21 cellular contexts compared by ENCODE assay signal in the genomic region with DNA sequence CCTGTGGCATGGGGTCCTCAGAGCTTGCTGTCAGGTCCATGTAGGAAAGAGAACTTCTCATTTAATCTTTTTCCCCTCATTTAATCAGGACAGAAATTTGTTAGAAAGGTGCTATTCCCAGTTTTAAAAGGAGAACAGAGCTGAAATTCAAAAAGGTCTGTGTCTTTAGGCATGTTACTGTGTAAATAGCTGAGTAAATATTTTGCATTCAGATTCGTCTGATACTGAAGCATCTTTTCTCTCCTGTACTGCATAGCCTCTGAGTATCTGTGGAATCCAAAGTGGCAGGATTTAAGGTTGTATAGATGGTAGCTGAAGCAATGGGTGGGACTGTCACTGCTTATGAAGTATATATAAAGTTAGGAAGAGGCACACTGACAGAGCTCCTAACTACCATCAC.
"Had no signal": no experiment of that assay in that cellular context is flagged by ENCODE, and none has a peak within 500 bp of the region (broad histone marks: within the 10 kb centered on the region; RNA-seq: fewer than 3 reads in every experiment).

No MANE protein-coding gene starts in this region.

- H3K4me1 ChIP-seq: SJSA1 had no signal

- DNase-seq: KBM-7, MG63, NCI-H1092, NCI-H1105 treated with DMSO at 0.1 percent for 48 hours, NCI-H1436, NCI-H187, NCI-H2029, NCI-H2081 treated with DMSO at 0.1 percent for 48 hours, NCI-H2171, NCI-H226, NCI-H446, NCI-H510A, NCI-H524 treated with DMSO at 0.1 percent for 48 hours, NCI-H69, NCI-H774, Right ventricle myocardium superior, RPMI8226, SIG-M5 had no signal

- H3K36me3 ChIP-seq: MG63, SJSA1 had no signal

- H3K4me3 ChIP-seq: MG63, SJSA1, SK-N-MC had no signal

- H3K9me3 ChIP-seq: MG63, SJSA1 had no signal

- H3K27me3 ChIP-seq: MG63, SJSA1 had no signal

- H3K27ac ChIP-seq: HL-60, SJSA1, SK-N-MC had no signal
